10 cellular contexts compared by ENCODE assay signal in the genomic region with DNA sequence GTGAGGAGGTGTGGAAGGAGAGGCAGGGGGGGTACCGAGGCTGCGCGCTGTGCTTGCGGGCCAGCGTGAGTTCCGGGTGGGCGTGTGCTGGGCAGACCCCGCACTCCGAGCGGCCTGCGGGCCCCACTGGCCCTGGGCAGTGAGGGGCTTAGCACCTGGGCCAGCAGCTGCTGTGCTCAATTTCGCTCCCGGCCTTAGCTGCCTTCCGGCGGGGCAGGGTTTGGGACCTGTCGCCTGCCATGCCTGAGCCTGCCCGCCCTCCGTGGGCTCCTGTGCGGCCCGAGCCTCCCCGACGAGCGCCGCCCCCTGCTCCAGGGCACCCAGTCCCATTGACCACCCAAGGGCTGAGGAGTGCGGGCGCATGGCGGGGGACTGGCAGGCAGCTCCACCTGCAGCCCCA. TPM values are rescaled to one million over a fixed set of nuclear protein-coding genes. Genes with fewer than 3 reads are reported as not detected.
DNase-seq lines count a peak whose midpoint lies in the region; ATAC-seq, FAIRE-seq and TF ChIP-seq lines count a peak whose summit lies in the region.
"Not testable (repeated sequence)": the region's sequence is repeated elsewhere in the genome, so short reads cannot be mapped to it uniquely, and the experiment has no call there.
"Had no signal": no experiment of that assay in that cellular context is flagged by ENCODE, and none has a peak within 500 bp of the region (broad histone marks: within the 10 kb centered on the region; RNA-seq: fewer than 3 reads in every experiment).

No MANE protein-coding gene starts in this region.

- H3K27ac ChIP-seq in HepG2 (ENCODE audit: extremely low read length, insufficient read depth, low read length); suprapubic skin: not testable (repeated sequence)

- POLR2A ChIA-PET in activated B cell treated with CpG ODN at 0.5 μM for 24 hours (lab: Charles Lee) (interaction anchor here (1.0 to 4.2 kb wide), 7 partner anchors 9 to 119 kb away, joined by 3 to 34 read pairs (median 17); a partner anchor contains a TSS), HepG2 (lab: Yijun Ruan, JAX) (interaction anchor here (1.2 kb wide), 1 partner anchor 9 kb away, joined by 6 read pairs; no protein-coding TSS in a partner anchor)

- FAIRE-seq in HepG2 (lab: Jason Lieb, UNC): not testable (repeated sequence)

- H3K27ac Mint-ChIP-seq in IgD-negative memory B cell (peak overlapping the region in 2 of 3 donors; percentile 90 to 93), activated B cell treated with CpG ODN at 0.5 μM for 24 hours (peak overlapping the region; percentile 53), memory B cell (peak overlapping the region; percentile 99)

- TF ChIP-seq EP300 in HepG2 (IDR thresholded peaks at IDR 0.05; ENCODE audit: low read depth in 2 of 2, low read length in 2 of 2); HepG2 (CRISPR knock-in tag; IDR thresholded peaks at IDR 0.05; ENCODE audit: borderline replicate concordance); suprapubic skin (IDR thresholded peaks at IDR 0.05): not testable (repeated sequence)

- H3K27me3 Mint-ChIP-seq in IgD-negative memory B cell, activated B cell treated with CpG ODN at 0.5 μM for 24 hours, memory B cell: not testable (repeated sequence)

- not testable (repeated sequence) for TF ChIP-seq CTCF in activated B cell treated with CpG ODN at 0.5 μM for 24 hours (IDR thresholded peaks at IDR 0.05); HepG2 (CRISPR knock-in tag; IDR thresholded peaks at IDR 0.05); suprapubic skin (IDR thresholded peaks at IDR 0.05)

- TF ChIP-seq RAD21 in HepG2 (CRISPR knock-in tag; IDR thresholded peaks at IDR 0.05): not testable (repeated sequence)

- not testable (repeated sequence) for H3K4me3 ChIP-seq in HepG2 (replicated peaks in 1 of 3; ENCODE audit: insufficient read depth in 1 of 3, low read depth in 2 of 3, low read length in 3 of 3); suprapubic skin

- H3K36me3 ChIP-seq in HepG2 (replicated peaks in 1 of 2; ENCODE audit: control insufficient read depth in 1 of 2, insufficient read depth in 2 of 2, low read length in 2 of 2); suprapubic skin: not testable (repeated sequence)

- CTCF ChIA-PET in activated B cell treated with CpG ODN at 0.5 μM for 24 hours (lab: Charles Lee); HepG2 (lab: Yijun Ruan, JAX; ENCODE audit: low intra/inter-chr PET ratio, low total read pairs): not testable (repeated sequence)

- not testable (repeated sequence) for H3K9me3 ChIP-seq in HepG2 (ENCODE audit: low read length); suprapubic skin

- H3K4me3 Mint-ChIP-seq in IgD-negative memory B cell: peak overlapping the region in 3 of 4 donors; percentile 48 to 96 (median 92)
- not testable (repeated sequence) for H3K4me3 Mint-ChIP-seq in activated B cell treated with CpG ODN at 0.5 μM for 24 hours, memory B cell

- not testable (repeated sequence) for DNase-seq in activated B cell treated with CpG ODN at 0.5 μM for 24 hours; HepG2 (ENCODE audit: low spot score); memory B cell (ENCODE audit: low spot score in 2 of 2)
- DNase-seq in activated CD8-positive, alpha-beta memory T cell treated with anti-CD3 and anti-CD28 coated beads, Interleukin-2, amount 50 U/mL, for 48 hours: peak; percentile 44
- peak; percentile 49 to 55 for DNase-seq in suprapubic skin (ENCODE audit: low spot score in 2 of 2)

- in situ Hi-C loops in HepG2 (cut with HindIII; ENCODE audit: extremely low pct_ligation_motif_present, low pct_unique_long_range_greater_than_20kb): loop anchor here (25.0 kb wide), 1 partner anchor 296 kb away; no protein-coding TSS in a partner anchor

- WGBS in HepG2 (ENCODE audit: low lambda C conversion rate): 100% methylated on average over 1 of the region's 27 CpGs
- WGBS in suprapubic skin: 100% methylated on average over 3 of the region's 27 CpGs

- not testable (repeated sequence) for H4K20me1 ChIP-seq in HepG2 (ENCODE audit: insufficient read depth, low read length)

- H3K36me3 Mint-ChIP-seq in IgD-negative memory B cell; activated B cell treated with CpG ODN at 0.5 μM for 24 hours (ENCODE audit: low read depth): not testable (repeated sequence)
- H3K36me3 Mint-ChIP-seq in memory B cell: peaks cover 17% of the 10 kb centered on the region

- not testable (repeated sequence) for H2AFZ ChIP-seq in HepG2 (ENCODE audit: low read length)

- intact Hi-C loops in activated B cell treated with CpG ODN at 0.5 μM for 24 hours (cut with micrococcal nuclease): loop anchor here (5.0 kb wide), 1 partner anchor 136 kb away; a partner anchor contains a TSS
- intact Hi-C loops in HepG2 (cut with micrococcal nuclease; ENCODE audit: unreplicated experiment): not testable (repeated sequence)

- H3K4me1 Mint-ChIP-seq in IgD-negative memory B cell (peaks cover 45 to 53% (median 47%) of the 10 kb centered on the region in 3 donors), activated B cell treated with CpG ODN at 0.5 μM for 24 hours (peaks cover 76% of the 10 kb centered on the region), memory B cell (peaks cover 46% of the 10 kb centered on the region)

- TF ChIP-seq POLR2A in HepG2 (IDR thresholded peaks at IDR 0.05; ENCODE audit: insufficient read depth in 1 of 2, low read depth in 2 of 2, low read length in 2 of 2); suprapubic skin (IDR thresholded peaks at IDR 0.05): not testable (repeated sequence)

- not testable (repeated sequence) for H3K27me3 ChIP-seq in HepG2 (ENCODE audit: control insufficient read depth in 1 of 2, insufficient read depth in 2 of 2, low read length in 2 of 2); suprapubic skin

- not testable (repeated sequence) for H3K9me3 Mint-ChIP-seq in IgD-negative memory B cell, activated B cell treated with CpG ODN at 0.5 μM for 24 hours, memory B cell

- BruUV-seq in HepG2 (replicated peaks; lab: Mats Ljungman, UMichigan): not testable (repeated sequence)

- H3K4me1 ChIP-seq in HepG2 (ENCODE audit: insufficient read depth, low read length): peaks cover 31% of the 10 kb centered on the region
- H3K4me1 ChIP-seq in suprapubic skin: not testable (repeated sequence)

- not testable (repeated sequence) for H3K79me2 ChIP-seq in HepG2 (ENCODE audit: insufficient read depth, low read length)

- not testable (repeated sequence) for ATAC-seq in activated B cell treated with CpG ODN at 0.5 μM for 24 hours (ENCODE audit: low read depth); HepG2; memory B cell (ENCODE audit: low read depth)

- not testable (repeated sequence) for H3K9ac ChIP-seq in HepG2 (ENCODE audit: insufficient read depth, low read depth, low read length)

- H3K4me2 ChIP-seq in HepG2 (ENCODE audit: low read depth, low read length): not testable (repeated sequence)

RNA-seq across cellular contexts. Expression of a gene that starts 43.0 kb away (rescaled TPM):
- polyA plus RNA-seq in IgD-negative memory B cell: 216 TPM
- total RNA-seq in activated B cell treated with CpG ODN at 0.5 μM for 24 hours: 95.5 and 101 TPM in 2 replicates
- 84.2 and 116 TPM in 2 replicates for total RNA-seq in HepG2 (2016; rRNA removed; fragmentation: Illumina TruSeq; extraction: Trizol)
- 163 and 169 TPM in 2 replicates for total RNA-seq in HepG2 (2016; cell fraction: cytosol; rRNA removed; fragmentation: Illumina TruSeq; extraction: Trizol; ENCODE audit: low read depth)
- total RNA-seq in HepG2 (2016; cell fraction: insoluble cytoplasmic fraction; rRNA removed; fragmentation: Illumina TruSeq; extraction: Trizol): 84.8 and 120 TPM in 2 replicates
- total RNA-seq in HepG2 (2016; cell fraction: membrane; rRNA removed; fragmentation: Illumina TruSeq; extraction: Trizol): 61.5 and 72.0 TPM in 2 replicates
- 53.8 and 55.3 TPM in 2 replicates for total RNA-seq in HepG2 (2016; cell fraction: nucleus; rRNA removed; fragmentation: Illumina TruSeq; extraction: Trizol)
- polyA plus RNA-seq in HepG2 (2011; rRNA removed): 107 and 115 TPM in 2 replicates
- polyA plus RNA-seq in HepG2 (2011; cell fraction: cytosol; rRNA removed): 73.1 and 90.8 TPM in 2 replicates
- polyA plus RNA-seq in HepG2 (2011; cell fraction: nucleus; rRNA removed): 23.5 and 26.7 TPM in 2 replicates
- 56.0 and 64.2 TPM in 2 replicates for polyA plus RNA-seq in HepG2 (2012)
- 14.8 and 17.1 TPM in 2 replicates for polyA plus RNA-seq in HepG2 (2016; cell fraction: cytosol; fragmentation: Illumina TruSeq; extraction: Trizol; ENCODE audit: low read depth)
- polyA plus RNA-seq in HepG2 (2016; cell fraction: insoluble cytoplasmic fraction; fragmentation: Illumina TruSeq; extraction: Trizol; ENCODE audit: low read depth): 108 and 110 TPM in 2 replicates
- polyA plus RNA-seq in HepG2 (2016; cell fraction: membrane; fragmentation: Illumina TruSeq; extraction: Trizol; ENCODE audit: low read depth): 27.8 and 29.0 TPM in 2 replicates
- polyA plus RNA-seq in HepG2 (2016; cell fraction: nucleus; fragmentation: Illumina TruSeq; extraction: Trizol; ENCODE audit: insufficient read depth, low read depth): 53.6 and 59.5 TPM in 2 replicates
- polyA minus RNA-seq in HepG2 (2011; rRNA and poly(A)+ RNA removed; ENCODE audit: low replicate concordance): 52.9 and 70.2 TPM in 2 replicates
- polyA minus RNA-seq in HepG2 (2011; cell fraction: cytosol; rRNA and poly(A)+ RNA removed): 77.0 and 77.7 TPM in 2 replicates
- 80.9 and 83.3 TPM in 2 replicates for polyA minus RNA-seq in HepG2 (2011; cell fraction: nucleus; rRNA and poly(A)+ RNA removed)
- 100 to 1,000 TPM in 1 of 4 donors, 10 to 100 TPM in 3; 47.9 to 107 (median 80.9) TPM for total RNA-seq in suprapubic skin

RNA-seq across cellular contexts. Expression of a gene that starts 45.5 kb away (rescaled TPM):
- polyA plus RNA-seq in IgD-negative memory B cell: 75.8 TPM
- 181 and 189 TPM in 2 replicates for total RNA-seq in activated B cell treated with CpG ODN at 0.5 μM for 24 hours
- 0.31 and 0.97 TPM in 2 replicates for total RNA-seq in HepG2 (2016; rRNA removed; fragmentation: Illumina TruSeq; extraction: Trizol)
- 0.30 and 0.44 TPM in 2 replicates for total RNA-seq in HepG2 (2016; cell fraction: cytosol; rRNA removed; fragmentation: Illumina TruSeq; extraction: Trizol; ENCODE audit: low read depth)
- 0.24 and 0.89 TPM in 2 replicates for total RNA-seq in HepG2 (2016; cell fraction: insoluble cytoplasmic fraction; rRNA removed; fragmentation: Illumina TruSeq; extraction: Trizol)
- total RNA-seq in HepG2 (2016; cell fraction: membrane; rRNA removed; fragmentation: Illumina TruSeq; extraction: Trizol): 0.31 TPM in 1 of 2 replicates, not detected in the other
- 0.53 TPM in 1 of 2 replicates, not detected in the other for total RNA-seq in HepG2 (2016; cell fraction: nucleus; rRNA removed; fragmentation: Illumina TruSeq; extraction: Trizol)
- polyA plus RNA-seq in HepG2 (2011; rRNA removed): 0.08 and 0.21 TPM in 2 replicates
- 0.25 and 0.49 TPM in 2 replicates for polyA plus RNA-seq in HepG2 (2011; cell fraction: cytosol; rRNA removed)
- not detected in 2 replicates for polyA plus RNA-seq in HepG2 (2011; cell fraction: nucleus; rRNA removed)
- not detected in 2 replicates for polyA plus RNA-seq in HepG2 (2012)
- polyA plus RNA-seq in HepG2 (2016; cell fraction: cytosol; fragmentation: Illumina TruSeq; extraction: Trizol; ENCODE audit: low read depth): 0.27 and 0.36 TPM in 2 replicates
- 0.25 and 0.56 TPM in 2 replicates for polyA plus RNA-seq in HepG2 (2016; cell fraction: insoluble cytoplasmic fraction; fragmentation: Illumina TruSeq; extraction: Trizol; ENCODE audit: low read depth)
- polyA plus RNA-seq in HepG2 (2016; cell fraction: membrane; fragmentation: Illumina TruSeq; extraction: Trizol; ENCODE audit: low read depth): 0.29 and 0.38 TPM in 2 replicates
- not detected in 2 replicates for polyA plus RNA-seq in HepG2 (2016; cell fraction: nucleus; fragmentation: Illumina TruSeq; extraction: Trizol; ENCODE audit: insufficient read depth, low read depth)
- 0.30 TPM in 1 of 2 replicates, not detected in the other for polyA minus RNA-seq in HepG2 (2011; rRNA and poly(A)+ RNA removed; ENCODE audit: low replicate concordance)
- not detected in 2 replicates for polyA minus RNA-seq in HepG2 (2011; cell fraction: cytosol; rRNA and poly(A)+ RNA removed)
- not detected in 2 replicates for polyA minus RNA-seq in HepG2 (2011; cell fraction: nucleus; rRNA and poly(A)+ RNA removed)
- total RNA-seq in suprapubic skin: 1 to 10 TPM in 2 of 4 donors, under 1 TPM in 2; 0.64 to 2.6 (median 0.92) TPM
- total RNA-seq: A673, Caco-2, Calu3 had no signal
- polyA plus RNA-seq: BJ had no signal

Comparison
In these comparisons a context has a peak if more than half of its experiments do, and no peak if none do; other contexts are left out.
1. RNA of a gene that starts 45.5 kb away (total RNA-seq): 181 to 189 TPM in activated B cell treated with CpG ODN at 0.5 μM for 24 hours; 0.64 to 2.6 TPM in suprapubic skin and 0.24 to 0.97 TPM in HepG2; every median in the first group is over 10 times any median in the second.
2. Peak in every context shown above with its lines, with median percentiles within 50 percentile points of each other: H3K27ac Mint-ChIP-seq.